In genomic region chr10:101848408-101848807, GRCh38 we compare ENCODE assay signal across 1 cellular context.
TF ChIP-seq lines count a peak whose summit lies in the region.

No MANE protein-coding gene starts in this region.

TF ChIP-seq in WTC11, 78 proteins besides CTCF, POLR2A, EP300 and RAD21 (continued from another document):
- TF ChIP-seq ZNF532 (CRISPR knock-in tag; IDR thresholded peaks at IDR 0.05; ENCODE audit: borderline replicate concordance) = no peak
- no peak for TF ChIP-seq AFF4 (CRISPR knock-in tag; IDR thresholded peaks at IDR 0.05; ENCODE audit: borderline replicate concordance)
- no peak for TF ChIP-seq GTF2I (CRISPR knock-in tag; conservative IDR thresholded peaks at IDR 0.05)
- TF ChIP-seq, protein P1, sequence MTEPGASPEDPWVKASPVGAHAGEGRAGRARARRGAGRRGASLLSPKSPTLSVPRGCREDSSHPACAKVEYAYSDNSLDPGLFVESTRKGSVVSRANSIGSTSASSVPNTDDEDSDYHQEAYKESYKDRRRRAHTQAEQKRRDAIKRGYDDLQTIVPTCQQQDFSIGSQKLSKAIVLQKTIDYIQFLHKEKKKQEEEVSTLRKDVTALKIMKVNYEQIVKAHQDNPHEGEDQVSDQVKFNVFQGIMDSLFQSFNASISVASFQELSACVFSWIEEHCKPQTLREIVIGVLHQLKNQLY (CRISPR knock-in tag; IDR thresholded peaks at IDR 0.05) = no peak
- no peak for TF ChIP-seq NFE2L1 (CRISPR knock-in tag; IDR thresholded peaks at IDR 0.05)
- no peak for TF ChIP-seq NFATC4 (CRISPR knock-in tag; IDR thresholded peaks at IDR 0.05)
- TF ChIP-seq ZNF671 (CRISPR knock-in tag; IDR thresholded peaks at IDR 0.05) = no peak
- TF ChIP-seq FOXK1 (CRISPR knock-in tag; IDR thresholded peaks at IDR 0.05) = no peak
- TF ChIP-seq CREB1 (CRISPR knock-in tag; IDR thresholded peaks at IDR 0.05) = no peak
- no peak for TF ChIP-seq ATF1 (CRISPR knock-in tag; IDR thresholded peaks at IDR 0.05)
- no peak for TF ChIP-seq SP1 (CRISPR knock-in tag; conservative IDR thresholded peaks at IDR 0.05)
- TF ChIP-seq JAZF1 (CRISPR knock-in tag; IDR thresholded peaks at IDR 0.05) = no peak
- TF ChIP-seq MYBL2 (CRISPR knock-in tag; IDR thresholded peaks at IDR 0.05) = no peak
- TF ChIP-seq, protein P2, sequence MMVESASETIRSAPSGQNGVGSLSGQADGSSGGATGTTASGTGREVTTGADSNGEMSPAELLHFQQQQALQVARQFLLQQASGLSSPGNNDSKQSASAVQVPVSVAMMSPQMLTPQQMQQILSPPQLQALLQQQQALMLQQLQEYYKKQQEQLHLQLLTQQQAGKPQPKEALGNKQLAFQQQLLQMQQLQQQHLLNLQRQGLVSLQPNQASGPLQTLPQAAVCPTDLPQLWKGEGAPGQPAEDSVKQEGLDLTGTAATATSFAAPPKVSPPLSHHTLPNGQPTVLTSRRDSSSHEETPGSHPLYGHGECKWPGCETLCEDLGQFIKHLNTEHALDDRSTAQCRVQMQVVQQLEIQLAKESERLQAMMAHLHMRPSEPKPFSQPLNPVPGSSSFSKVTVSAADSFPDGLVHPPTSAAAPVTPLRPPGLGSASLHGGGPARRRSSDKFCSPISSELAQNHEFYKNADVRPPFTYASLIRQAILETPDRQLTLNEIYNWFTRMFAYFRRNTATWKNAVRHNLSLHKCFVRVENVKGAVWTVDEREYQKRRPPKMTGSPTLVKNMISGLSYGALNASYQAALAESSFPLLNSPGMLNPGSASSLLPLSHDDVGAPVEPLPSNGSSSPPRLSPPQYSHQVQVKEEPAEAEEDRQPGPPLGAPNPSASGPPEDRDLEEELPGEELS (CRISPR knock-in tag; IDR thresholded peaks at IDR 0.05) = no peak
- TF ChIP-seq CREM (CRISPR knock-in tag; IDR thresholded peaks at IDR 0.05) = no peak
- no peak for TF ChIP-seq PRRX2 (CRISPR knock-in tag; IDR thresholded peaks at IDR 0.05)
- no peak for TF ChIP-seq SMAD4 (CRISPR knock-in tag; IDR thresholded peaks at IDR 0.05)
